In genomic region chr17:81500026-81500425, GRCh38 we compare ENCODE assay signal across 21 cellular contexts. TPM values are rescaled to one million over a fixed set of nuclear protein-coding genes. Genes with fewer than 3 reads are reported as not detected.
A peak's percentile ranks its signal among the peaks of the same experiment; 100 is the strongest.
DNase-seq lines count a peak whose midpoint lies in the region; ATAC-seq and TF ChIP-seq lines count a peak whose summit lies in the region.
"Had no signal": no experiment of that assay in that cellular context is flagged by ENCODE, and none has a peak within 500 bp of the region (broad histone marks: within the 10 kb centered on the region; RNA-seq: fewer than 3 reads in every experiment).

No MANE protein-coding gene starts in this region.

- no peaks in the 10 kb centered on the region for H3K36me3 Mint-ChIP-seq in nephron progenitor cell (ENCODE audit: low read depth)
- H3K36me3 Mint-ChIP-seq: activated naive CD8-positive, alpha-beta T cell treated with anti-CD3 and anti-CD28 coated beads, Interleukin-2, amount 10 ng/mL, durations not matched to agents 7 days and 5 days had no signal

- no peaks in the 10 kb centered on the region for H3K4me1 ChIP-seq in PC-3 (ENCODE audit: insufficient read depth, low read length)
- H3K4me1 ChIP-seq: esophagus squamous epithelium, psoas muscle had no signal

- no peak overlapping the region for H3K4me3 Mint-ChIP-seq in nephron progenitor cell
- H3K4me3 Mint-ChIP-seq: activated naive CD8-positive, alpha-beta T cell treated with anti-CD3 and anti-CD28 coated beads, Interleukin-2, amount 10 ng/mL, durations not matched to agents 7 days and 5 days; activated T-helper 1 cell treated with anti-CD3 and anti-CD28 coated beads, Interleukin-12 subunit alpha, Interleukin-12 subunit beta, Interleukin-2, Interleukin-4 antibody, amounts not matched to agents 30 ng/mL and 10 ng/mL and 1 ng/mL, durations not matched to agents 14 hours and 24 hours and 36 hours; nephron had no signal

- H3K9me3 ChIP-seq in PC-3 (ENCODE audit: low read length), result no peaks in the 10 kb centered on the region
- H3K9me3 ChIP-seq: esophagus squamous epithelium, psoas muscle had no signal

- H4K20me1 ChIP-seq in PC-3 (ENCODE audit: low read length), result no peaks in the 10 kb centered on the region

- H3K27me3 Mint-ChIP-seq in nephron progenitor cell (ENCODE audit: low read depth, poor library complexity), result peaks cover 14% of the 10 kb centered on the region

- H3K27ac Mint-ChIP-seq in nephron progenitor cell, result peak overlapping the region; percentile 54
- H3K27ac Mint-ChIP-seq: activated naive CD8-positive, alpha-beta T cell treated with anti-CD3 and anti-CD28 coated beads, Interleukin-2, amount 10 ng/mL, durations not matched to agents 7 days and 5 days; activated T-helper 1 cell treated with anti-CD3 and anti-CD28 coated beads, Interleukin-12 subunit alpha, Interleukin-12 subunit beta, Interleukin-2, Interleukin-4 antibody, amounts not matched to agents 30 ng/mL and 10 ng/mL and 1 ng/mL, durations not matched to agents 14 hours and 24 hours and 36 hours had no signal

- peak; percentile 40; the same call in 1 of the 2 replicates for ATAC-seq in PC-3
- no peak for ATAC-seq in left colon
- ATAC-seq: activated CD4-positive, CD25-positive, alpha-beta regulatory T cell treated with anti-CD3 and anti-CD28 coated beads, Interleukin-2, amount 50 U/mL, for 24 hours had no signal

- no peak overlapping the region for H3K9ac ChIP-seq in PC-3 (ENCODE audit: low read length)
- H3K9ac ChIP-seq: KMS-11 had no signal

- WGBS in lower leg skin, 2 donors, result 51 to 62% methylated on average over 8 of the region's 8 CpGs

- intact Hi-C loops in PC-3 (cut with micrococcal nuclease), result no loop called here
- intact Hi-C loops in left colon (cut with DNase I, micrococcal nuclease), result no loop called here
- intact Hi-C loops in lower leg skin (cut with DNase I; ENCODE audit: low total_unique reads), result no loop called here

- H3K9me3 Mint-ChIP-seq in nephron progenitor cell, result no peaks in the 10 kb centered on the region
- H3K9me3 Mint-ChIP-seq: activated naive CD8-positive, alpha-beta T cell treated with anti-CD3 and anti-CD28 coated beads, Interleukin-2, amount 10 ng/mL, durations not matched to agents 7 days and 5 days; activated T-helper 1 cell treated with anti-CD3 and anti-CD28 coated beads, Interleukin-12 subunit alpha, Interleukin-12 subunit beta, Interleukin-2, Interleukin-4 antibody, amounts not matched to agents 30 ng/mL and 10 ng/mL and 1 ng/mL, durations not matched to agents 14 hours and 24 hours and 36 hours; nephron had no signal

- H3K4me3 ChIP-seq in PC-3 (ENCODE audit: low read length), result no peak overlapping the region
- no peak overlapping the region for H3K4me3 ChIP-seq in lower leg skin (ENCODE audit: low read depth, poor library complexity, severe bottlenecking)
- H3K4me3 ChIP-seq: esophagus squamous epithelium, psoas muscle had no signal

- H3K27ac ChIP-seq in PC-3 (ENCODE audit: low read length), result no peak overlapping the region
- H3K27ac ChIP-seq: brain microvascular endothelial cell, esophagus squamous epithelium, KMS-11, psoas muscle had no signal

- no peaks in the 10 kb centered on the region for H3K79me2 ChIP-seq in PC-3 (ENCODE audit: low read length)

- no peak for TF ChIP-seq POLR2A in lower leg skin (IDR thresholded peaks at IDR 0.05)

- H3K4me1 Mint-ChIP-seq in nephron progenitor cell, result peaks cover 6% of the 10 kb centered on the region

- POLR2A ChIA-PET in PC-3 (lab: Charles Lee; ENCODE audit: unreplicated experiment), result interaction anchor here (0.6 kb wide), 1 partner anchor 134 kb away, joined by 4 read pairs; no protein-coding TSS in a partner anchor

- BruUV-seq in PC-3 (replicated peaks; lab: Mats Ljungman, UMichigan), result no TSS peak

- H3K4me2 ChIP-seq in PC-3 (ENCODE audit: low read length), result no peak overlapping the region
- H3K4me2 ChIP-seq: KMS-11 had no signal

- H3K36me3 ChIP-seq in PC-3 (ENCODE audit: low read depth, low read length), result no peaks in the 10 kb centered on the region
- H3K36me3 ChIP-seq: brain microvascular endothelial cell, esophagus squamous epithelium had no signal

- H3K9me2 ChIP-seq in PC-3 (replicated peaks; ENCODE audit: low read length), result no peaks in the 10 kb centered on the region

- H3F3A ChIP-seq in PC-3 (ENCODE audit: low read length, unreplicated experiment), result no peaks in the 10 kb centered on the region

- CTCF ChIA-PET in PC-3 (lab: Charles Lee), result no interaction called here

- no peak overlapping the region for H2AFZ ChIP-seq in PC-3 (ENCODE audit: low read length)

- DNase-seq in AG08395 (ENCODE audit: low spot score) (peak; percentile 24), PC-3 (no peak), dermis blood vessel endothelial cell (peak; percentile 19), nephron progenitor cell (no peak), left colon (no peak), lower leg skin (ENCODE audit: low spot score in 2 of 2) (no peak), Ammon's horn (ENCODE audit: low spot score) (no peak), NCI-H510A treated with DMSO at 0.1 percent for 48 hours (lab: John Stamatoyannopoulos, UW) (no peak)
- DNase-seq: activated naive CD8-positive, alpha-beta T cell treated with anti-CD3 and anti-CD28 coated beads, Interleukin-2, amount 10 ng/mL, durations not matched to agents 7 days and 5 days; brain microvascular endothelial cell; esophagus squamous epithelium; NCI-H1092; NCI-H2107; NCI-H524 treated with DMSO at 0.1 percent for 48 hours; SIG-M5; stimulated activated CD4-positive, alpha-beta T cell treated with anti-CD3 and anti-CD28 coated beads, Interleukin-12 subunit alpha, Interleukin-12 subunit beta, amount 100 ng/mL, for 4 hours had no signal

- no peaks in the 10 kb centered on the region for H3K27me3 ChIP-seq in PC-3 (ENCODE audit: low read length)
- H3K27me3 ChIP-seq: brain microvascular endothelial cell had no signal

- TF ChIP-seq CTCF in PC-3 (conservative IDR thresholded peaks at IDR 0.05; ENCODE audit: low read depth, low read length) (no peak), nephron progenitor cell (IDR thresholded peaks at IDR 0.05) (no peak), lower leg skin (IDR thresholded peaks at IDR 0.05) (no peak)

RNA-seq across cellular contexts. Expression of gene ACTG1, which starts 12.6 kb away (rescaled TPM):
- 4,503 and 4,798 TPM in 2 replicates for total RNA-seq in PC-3 (2014; rRNA removed)
- total RNA-seq in dermis blood vessel endothelial cell, result 6,291 and 7,288 TPM in 2 replicates
- 1,000 to 10,000 TPM; 3,767 to 4,413 TPM for total RNA-seq in left colon
- 1,000 to 10,000 TPM; 3,349 to 4,521 (median 4,085) TPM for total RNA-seq in lower leg skin

RNA-seq across cellular contexts. Expression of gene FSCN2, which starts 28.2 kb away (rescaled TPM):
- total RNA-seq in PC-3 (2014; rRNA removed) (0.87 and 2.4 TPM in 2 replicates), dermis blood vessel endothelial cell (0.42 and 1.0 TPM in 2 replicates), left colon (1 to 10 TPM; 2.3 to 4.9 TPM), lower leg skin (1 to 10 TPM in 3 of 4 donors, under 1 TPM in 1; 0.46 to 2.7 (median 1.8) TPM)

RNA-seq across cellular contexts. Expression of gene FAAP100, which starts 52.1 kb away (rescaled TPM):
- total RNA-seq in PC-3 (2014; rRNA removed), result 23.3 and 34.6 TPM in 2 replicates
- total RNA-seq in dermis blood vessel endothelial cell, result 26.0 and 27.1 TPM in 2 replicates
- 10 to 100 TPM; 25.4 to 28.8 TPM for total RNA-seq in left colon
- 10 to 100 TPM; 19.4 to 34.3 (median 28.4) TPM for total RNA-seq in lower leg skin

Comparison
In these comparisons a context has a peak if more than half of its experiments do, and no peak if none do; other contexts are left out.
1. DNase-seq: peak in AG08395 (single experiment) and dermis blood vessel endothelial cell (single experiment); none in PC-3 (single experiment), nephron progenitor cell (single experiment), left colon (0 of 2), lower leg skin (0 of 2), Ammon's horn (single experiment) and NCI-H510A treated with DMSO at 0.1 percent for 48 hours (single experiment).